In the genomic region with DNA sequence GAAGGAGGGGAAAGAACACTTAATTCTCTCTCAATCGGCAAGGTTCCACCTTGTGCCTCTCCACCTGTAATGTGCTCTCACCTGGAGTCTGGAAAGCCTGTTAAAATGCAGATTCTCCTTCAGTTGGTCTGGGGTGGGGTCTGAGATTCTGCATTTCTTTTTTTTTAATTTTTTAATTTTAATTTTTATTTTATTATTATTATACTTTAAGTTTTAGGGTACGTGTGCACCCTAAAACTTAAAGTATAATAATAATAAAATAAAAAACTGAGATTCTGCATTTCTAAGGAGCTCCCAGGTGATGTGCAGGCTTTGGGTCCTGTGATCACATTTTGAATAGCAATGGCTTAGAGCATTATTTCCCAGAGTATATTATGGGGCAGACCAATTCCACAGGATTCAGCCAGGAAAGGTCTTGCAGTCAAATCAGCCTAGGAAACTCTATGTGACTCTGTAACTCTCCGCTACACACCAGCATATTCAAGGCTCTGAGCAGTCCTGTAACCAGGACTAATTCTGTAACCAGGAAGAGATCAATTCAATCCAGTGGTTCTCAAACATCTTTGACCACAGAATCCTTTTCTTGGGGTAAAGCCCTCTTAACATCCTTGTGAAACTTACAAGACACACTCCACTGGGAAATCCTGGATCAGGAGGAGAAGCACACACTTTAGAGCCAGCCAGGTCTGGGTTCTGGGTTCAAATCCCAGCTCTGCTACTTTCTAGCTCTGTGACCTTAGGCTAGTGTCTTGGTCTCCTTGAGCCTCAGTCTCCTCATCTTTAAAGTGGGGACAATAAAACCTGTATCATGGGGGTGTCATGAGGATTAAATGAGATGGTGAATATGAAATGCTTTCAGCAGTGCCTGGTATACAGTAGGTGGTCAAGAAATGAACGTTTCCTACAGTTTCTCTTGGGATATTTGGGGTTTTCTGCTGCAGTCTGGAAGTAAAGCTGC, we compare ENCODE assay signal across 28 cellular contexts.
"Had no signal": no experiment of that assay in that cellular context is flagged by ENCODE, and none has a peak within 500 bp of the region (broad histone marks: within the 10 kb centered on the region; RNA-seq: fewer than 3 reads in every experiment).

No MANE protein-coding gene starts in this region.

- H3K4me1 ChIP-seq: ascending aorta, breast epithelium, colonic mucosa, esophagus squamous epithelium, gastroesophageal sphincter, heart right ventricle had no signal

- H3K4me3 ChIP-seq: ascending aorta, breast epithelium, cardiac muscle cell, colonic mucosa, esophagus squamous epithelium, gastroesophageal sphincter, heart right ventricle had no signal

- H3K27ac Mint-ChIP-seq: activated CD4-positive, alpha-beta memory T cell treated with anti-CD3 and anti-CD28 coated beads, Interleukin-2, amount 10 ng/mL, durations not matched to agents 7 days and 5 days; activated CD4-positive, alpha-beta T cell treated with anti-CD3 and anti-CD28 coated beads, Interleukin-2, amount 10 ng/mL, durations not matched to agents 7 days and 5 days; activated naive CD4-positive, alpha-beta T cell treated with anti-CD3 and anti-CD28 coated beads, Interleukin-2, amount 10 ng/mL, durations not matched to agents 7 days and 5 days; activated T-cell treated with anti-CD3 and anti-CD28 coated beads, Interleukin-2, amount 50 U/mL, for 24 hours; activated T-cell treated with anti-CD3 and anti-CD28 coated beads, Interleukin-2, amount 50 U/mL, for 72 hours had no signal

- H3K4me3 Mint-ChIP-seq: activated CD4-positive, alpha-beta memory T cell treated with anti-CD3 and anti-CD28 coated beads, Interleukin-2, amount 10 ng/mL, durations not matched to agents 7 days and 5 days; activated CD4-positive, alpha-beta T cell treated with anti-CD3 and anti-CD28 coated beads, Interleukin-2, amount 10 ng/mL, durations not matched to agents 7 days and 5 days; activated naive CD4-positive, alpha-beta T cell treated with anti-CD3 and anti-CD28 coated beads, Interleukin-2, amount 10 ng/mL, durations not matched to agents 7 days and 5 days; activated naive CD8-positive, alpha-beta T cell treated with anti-CD3 and anti-CD28 coated beads, Interleukin-2, amount 10 ng/mL, durations not matched to agents 7 days and 5 days; activated T-cell treated with anti-CD3 and anti-CD28 coated beads, Interleukin-2, amount 50 U/mL, for 24 hours; activated T-cell treated with anti-CD3 and anti-CD28 coated beads, Interleukin-2, amount 50 U/mL, for 72 hours; brain had no signal

- DNase-seq: activated CD4-positive, alpha-beta memory T cell treated with anti-CD3 and anti-CD28 coated beads, Interleukin-2, amount 10 ng/mL, durations not matched to agents 7 days and 5 days; activated CD4-positive, alpha-beta T cell treated with anti-CD3 and anti-CD28 coated beads for 1 hour; activated CD4-positive, alpha-beta T cell treated with anti-CD3 and anti-CD28 coated beads for 4 hours; activated CD4-positive, alpha-beta T cell treated with anti-CD3 and anti-CD28 coated beads, Interleukin-2, amount 10 ng/mL, durations not matched to agents 7 days and 5 days; activated CD4-positive, alpha-beta T cell treated with anti-CD3 and anti-CD28 coated beads, Interleukin-2, amount 50 U/mL, for 4 hours; activated CD8-positive, alpha-beta memory T cell treated with anti-CD3 and anti-CD28 coated beads, Interleukin-2, amount 50 U/mL, for 48 hours; activated gamma-delta T cell; activated naive CD4-positive, alpha-beta T cell; activated naive CD4-positive, alpha-beta T cell treated with anti-CD3 and anti-CD28 coated beads, Interleukin-2, amount 10 ng/mL, durations not matched to agents 7 days and 5 days; activated naive CD8-positive, alpha-beta T cell treated with anti-CD3 and anti-CD28 coated beads, Interleukin-2, amount 10 ng/mL, durations not matched to agents 7 days and 5 days; activated T-cell treated with anti-CD3 and anti-CD28 coated beads for 4 hours; activated T-cell treated with anti-CD3 and anti-CD28 coated beads, Interleukin-2, amount 50 U/mL, for 24 hours; activated T-cell treated with anti-CD3 and anti-CD28 coated beads, Interleukin-2, amount 50 U/mL, for 72 hours; central memory CD4-positive, alpha-beta T cell; cerebellar nuclear complex; colonic mucosa; effector CD8-positive, alpha-beta T cell; esophagus squamous epithelium; foreskin melanocyte; heart right ventricle; T-helper 2 cell had no signal

- H3K27me3 ChIP-seq: ascending aorta, breast epithelium, cardiac muscle cell, colonic mucosa had no signal

- ATAC-seq: activated naive CD4-positive, alpha-beta T cell treated with anti-CD3 and anti-CD28 coated beads, Interleukin-2, amount 50 U/mL, for 72 hours; activated T-cell treated with anti-CD3 and anti-CD28 coated beads, Interleukin-2, amount 50 U/mL, for 72 hours; gastroesophageal sphincter; heart right ventricle had no signal

- H3K27ac ChIP-seq: ascending aorta, breast epithelium, cardiac muscle cell, colonic mucosa, epithelial cell of prostate, esophagus squamous epithelium, gastroesophageal sphincter, heart right ventricle had no signal

- H3K27me3 Mint-ChIP-seq: activated CD4-positive, alpha-beta T cell treated with anti-CD3 and anti-CD28 coated beads, Interleukin-2, amount 10 ng/mL, durations not matched to agents 7 days and 5 days had no signal

- H3K4me1 Mint-ChIP-seq: activated CD4-positive, alpha-beta memory T cell treated with anti-CD3 and anti-CD28 coated beads, Interleukin-2, amount 10 ng/mL, durations not matched to agents 7 days and 5 days; activated CD4-positive, alpha-beta T cell treated with anti-CD3 and anti-CD28 coated beads, Interleukin-2, amount 10 ng/mL, durations not matched to agents 7 days and 5 days; activated naive CD4-positive, alpha-beta T cell treated with anti-CD3 and anti-CD28 coated beads, Interleukin-2, amount 10 ng/mL, durations not matched to agents 7 days and 5 days; activated naive CD8-positive, alpha-beta T cell treated with anti-CD3 and anti-CD28 coated beads, Interleukin-2, amount 10 ng/mL, durations not matched to agents 7 days and 5 days had no signal

- H3K9me3 Mint-ChIP-seq: activated CD4-positive, alpha-beta memory T cell treated with anti-CD3 and anti-CD28 coated beads, Interleukin-2, amount 10 ng/mL, durations not matched to agents 7 days and 5 days; activated naive CD4-positive, alpha-beta T cell treated with anti-CD3 and anti-CD28 coated beads, Interleukin-2, amount 10 ng/mL, durations not matched to agents 7 days and 5 days; activated T-cell treated with anti-CD3 and anti-CD28 coated beads, Interleukin-2, amount 50 U/mL, for 24 hours had no signal

- H3K36me3 Mint-ChIP-seq: activated naive CD4-positive, alpha-beta T cell treated with anti-CD3 and anti-CD28 coated beads, Interleukin-2, amount 10 ng/mL, durations not matched to agents 7 days and 5 days had no signal

- H3K9me3 ChIP-seq: colonic mucosa had no signal

- H3K36me3 ChIP-seq: ascending aorta, breast epithelium, cardiac muscle cell, colonic mucosa, esophagus squamous epithelium, gastroesophageal sphincter, heart right ventricle had no signal
